1 cellular context compared by ENCODE assay signal in the genomic region with DNA sequence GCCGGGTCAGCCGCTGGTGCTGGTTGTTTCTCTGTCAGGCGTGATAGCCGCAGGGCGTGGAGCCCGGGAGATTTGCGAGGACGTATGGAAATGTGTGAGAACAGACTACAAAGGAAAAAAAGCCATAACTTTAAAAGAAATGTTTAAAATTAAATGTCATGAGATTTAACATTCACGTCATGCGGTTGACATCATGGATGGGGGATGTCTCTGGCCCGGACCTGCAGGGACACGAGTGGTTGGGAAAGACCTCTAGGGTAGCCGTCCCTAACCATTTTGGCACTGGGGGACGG.
TF ChIP-seq lines count a peak whose summit lies in the region.

No MANE protein-coding gene starts in this region.

TF ChIP-seq in HCT116, 20 proteins besides CTCF, POLR2A, EP300 and RAD21 (continued from another document):
- TF ChIP-seq, protein P1, sequence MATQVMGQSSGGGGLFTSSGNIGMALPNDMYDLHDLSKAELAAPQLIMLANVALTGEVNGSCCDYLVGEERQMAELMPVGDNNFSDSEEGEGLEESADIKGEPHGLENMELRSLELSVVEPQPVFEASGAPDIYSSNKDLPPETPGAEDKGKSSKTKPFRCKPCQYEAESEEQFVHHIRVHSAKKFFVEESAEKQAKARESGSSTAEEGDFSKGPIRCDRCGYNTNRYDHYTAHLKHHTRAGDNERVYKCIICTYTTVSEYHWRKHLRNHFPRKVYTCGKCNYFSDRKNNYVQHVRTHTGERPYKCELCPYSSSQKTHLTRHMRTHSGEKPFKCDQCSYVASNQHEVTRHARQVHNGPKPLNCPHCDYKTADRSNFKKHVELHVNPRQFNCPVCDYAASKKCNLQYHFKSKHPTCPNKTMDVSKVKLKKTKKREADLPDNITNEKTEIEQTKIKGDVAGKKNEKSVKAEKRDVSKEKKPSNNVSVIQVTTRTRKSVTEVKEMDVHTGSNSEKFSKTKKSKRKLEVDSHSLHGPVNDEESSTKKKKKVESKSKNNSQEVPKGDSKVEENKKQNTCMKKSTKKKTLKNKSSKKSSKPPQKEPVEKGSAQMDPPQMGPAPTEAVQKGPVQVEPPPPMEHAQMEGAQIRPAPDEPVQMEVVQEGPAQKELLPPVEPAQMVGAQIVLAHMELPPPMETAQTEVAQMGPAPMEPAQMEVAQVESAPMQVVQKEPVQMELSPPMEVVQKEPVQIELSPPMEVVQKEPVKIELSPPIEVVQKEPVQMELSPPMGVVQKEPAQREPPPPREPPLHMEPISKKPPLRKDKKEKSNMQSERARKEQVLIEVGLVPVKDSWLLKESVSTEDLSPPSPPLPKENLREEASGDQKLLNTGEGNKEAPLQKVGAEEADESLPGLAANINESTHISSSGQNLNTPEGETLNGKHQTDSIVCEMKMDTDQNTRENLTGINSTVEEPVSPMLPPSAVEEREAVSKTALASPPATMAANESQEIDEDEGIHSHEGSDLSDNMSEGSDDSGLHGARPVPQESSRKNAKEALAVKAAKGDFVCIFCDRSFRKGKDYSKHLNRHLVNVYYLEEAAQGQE (IDR thresholded peaks at IDR 0.05; ENCODE audit: low read depth), result no peak
- TF ChIP-seq POLR2AphosphoS5 (IDR thresholded peaks at IDR 0.05; ENCODE audit: low read depth, low read length), result no peak
- TF ChIP-seq EZH2 (IDR thresholded peaks at IDR 0.05), result no peak
- TF ChIP-seq JUND (IDR thresholded peaks at IDR 0.05), result no peak
- TF ChIP-seq EGR1 (IDR thresholded peaks at IDR 0.05; ENCODE audit: low read depth), result no peak
- no peak for TF ChIP-seq CBX3 (IDR thresholded peaks at IDR 0.05; ENCODE audit: low read depth)
- TF ChIP-seq, protein P2, sequence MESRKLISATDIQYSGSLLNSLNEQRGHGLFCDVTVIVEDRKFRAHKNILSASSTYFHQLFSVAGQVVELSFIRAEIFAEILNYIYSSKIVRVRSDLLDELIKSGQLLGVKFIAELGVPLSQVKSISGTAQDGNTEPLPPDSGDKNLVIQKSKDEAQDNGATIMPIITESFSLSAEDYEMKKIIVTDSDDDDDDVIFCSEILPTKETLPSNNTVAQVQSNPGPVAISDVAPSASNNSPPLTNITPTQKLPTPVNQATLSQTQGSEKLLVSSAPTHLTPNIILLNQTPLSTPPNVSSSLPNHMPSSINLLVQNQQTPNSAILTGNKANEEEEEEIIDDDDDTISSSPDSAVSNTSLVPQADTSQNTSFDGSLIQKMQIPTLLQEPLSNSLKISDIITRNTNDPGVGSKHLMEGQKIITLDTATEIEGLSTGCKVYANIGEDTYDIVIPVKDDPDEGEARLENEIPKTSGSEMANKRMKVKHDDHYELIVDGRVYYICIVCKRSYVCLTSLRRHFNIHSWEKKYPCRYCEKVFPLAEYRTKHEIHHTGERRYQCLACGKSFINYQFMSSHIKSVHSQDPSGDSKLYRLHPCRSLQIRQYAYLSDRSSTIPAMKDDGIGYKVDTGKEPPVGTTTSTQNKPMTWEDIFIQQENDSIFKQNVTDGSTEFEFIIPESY (IDR thresholded peaks at IDR 0.05; ENCODE audit: extremely low read depth, insufficient replicate concordance, low read length), result no peak
- TF ChIP-seq ZNF274 (IDR thresholded peaks at IDR 0.05; ENCODE audit: low read depth, low read length), result no peak
- no peak; the same call in 1 of the 2 replicates for TF ChIP-seq FOSL1 (IDR thresholded peaks at IDR 0.05; ENCODE audit: low read depth)
- TF ChIP-seq, protein P3, sequence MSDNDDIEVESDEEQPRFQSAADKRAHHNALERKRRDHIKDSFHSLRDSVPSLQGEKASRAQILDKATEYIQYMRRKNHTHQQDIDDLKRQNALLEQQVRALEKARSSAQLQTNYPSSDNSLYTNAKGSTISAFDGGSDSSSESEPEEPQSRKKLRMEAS (IDR thresholded peaks at IDR 0.05), result no peak
- TF ChIP-seq SIN3A (IDR thresholded peaks at IDR 0.05; ENCODE audit: low read depth), result no peak
- TF ChIP-seq, protein P4, sequence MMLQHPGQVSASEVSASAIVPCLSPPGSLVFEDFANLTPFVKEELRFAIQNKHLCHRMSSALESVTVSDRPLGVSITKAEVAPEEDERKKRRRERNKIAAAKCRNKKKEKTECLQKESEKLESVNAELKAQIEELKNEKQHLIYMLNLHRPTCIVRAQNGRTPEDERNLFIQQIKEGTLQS (IDR thresholded peaks at IDR 0.05), result no peak
- no peak for TF ChIP-seq SRF (IDR thresholded peaks at IDR 0.05; ENCODE audit: low read depth)
- TF ChIP-seq ELF1 (IDR thresholded peaks at IDR 0.05; ENCODE audit: borderline replicate concordance, low read depth), result no peak
- TF ChIP-seq YY1 (IDR thresholded peaks at IDR 0.05; ENCODE audit: extremely low read depth, insufficient replicate concordance, low read depth, low read length), result no peak
- TF ChIP-seq TCF7L2 (IDR thresholded peaks at IDR 0.05; ENCODE audit: borderline replicate concordance, extremely low read depth, insufficient read depth, insufficient read length), result no peak
TF ChIP-seq in HCT116: peak in this region for 0.
